ENCODE assay signal across 13 cellular contexts in genomic region chr1:68119445-68119844, GRCh38.
"Had no signal": no experiment of that assay in that cellular context is flagged by ENCODE, and none has a peak within 500 bp of the region (broad histone marks: within the 10 kb centered on the region; RNA-seq: fewer than 3 reads in every experiment).

No MANE protein-coding gene starts in this region.

- ATAC-seq: natural killer cell treated with Interleukin-12 subunit alpha and Interleukin-12 subunit beta and Interleukin-15 and Interleukin-18, amount 100 ng/mL, for 72 hours had no signal

- H3K4me2 ChIP-seq: smooth muscle cell had no signal

- H3K4me3 ChIP-seq: colonic mucosa, lower lobe of right lung, pancreas, right lobe of liver, smooth muscle cell, thyroid gland had no signal

- H3K27ac ChIP-seq: colonic mucosa, lower lobe of right lung, neutrophil, pancreas, right lobe of liver, thyroid gland had no signal

- DNase-seq: effector memory CD4-positive, alpha-beta T cell; left colon; left ventricle myocardium superior; lower lobe of right lung; stimulated activated CD4-positive, alpha-beta T cell treated with anti-CD3 and anti-CD28 coated beads, Interleukin-12 subunit alpha, Interleukin-12 subunit beta, amount 100 ng/mL, for 4 hours; stimulated activated CD4-positive, alpha-beta T cell treated with anti-CD3 and anti-CD28 coated beads, Interleukin-4, amount 100 ng/mL, for 1 hour had no signal

- H3K9me3 ChIP-seq: colonic mucosa, lower lobe of right lung, neutrophil, pancreas, right lobe of liver, thyroid gland had no signal

- H3K36me3 ChIP-seq: colonic mucosa, neutrophil, pancreas, right lobe of liver, thyroid gland had no signal

- H3K27me3 ChIP-seq: colonic mucosa, neutrophil, pancreas, right lobe of liver, thyroid gland had no signal

- H3K4me1 ChIP-seq: colonic mucosa, lower lobe of right lung, pancreas, right lobe of liver, thyroid gland had no signal
